ENCODE assay signal across 8 cellular contexts in genomic region chr16:89217388-89218191, GRCh38. TPM values are rescaled to one million over a fixed set of nuclear protein-coding genes. Genes with fewer than 3 reads are reported as not detected.
DNase-seq lines count a peak whose midpoint lies in the region; ATAC-seq and TF ChIP-seq lines count a peak whose summit lies in the region.

TSS of gene ZNF778 (plus strand) at chr16:89217703. CDS start at chr16:89221128, 3,425 bp downstream.

- no peaks in the 10 kb centered on the region for H3K9me3 ChIP-seq in gastroesophageal sphincter

- TF ChIP-seq EP300 in gastroesophageal sphincter (IDR thresholded peaks at IDR 0.05): no peak

- peak; percentile 71 for DNase-seq in DMS53 treated with DMSO at 0.1 percent for 48 hours (lab: John Stamatoyannopoulos, UW; ENCODE audit: unreplicated experiment)
- peak; percentile 69 for DNase-seq in Jurkat, Clone E6-1 (ENCODE audit: low read depth, low spot score)
- peak; percentile 75 for DNase-seq in SK-MEL-5 (ENCODE audit: low read depth, low spot score)
- peak; percentile 83 for DNase-seq in activated naive CD4-positive, alpha-beta T cell treated with anti-CD3 and anti-CD28 coated beads for 36 hours
- peak; percentile 11 for DNase-seq in non-pigmented ciliary epithelial cell (ENCODE audit: low read depth)
- peak in 48 of 49 donors; percentile 28 to 88 (median 76) for DNase-seq in substantia nigra (lab: John Stamatoyannopoulos, UW)

- in situ Hi-C loops in SK-MEL-5 (cut with HindIII; ENCODE audit: low pct_unique_long_range_greater_than_20kb, low sequenced_read_pairs): no loop called here

- H3K4me3 Mint-ChIP-seq in activated naive CD4-positive, alpha-beta T cell treated with anti-CD3 and anti-CD28 coated beads for 36 hours: peak within 1 kb of the TSS; percentile 83

- peak; percentile 90 for ATAC-seq in GM21529 (IDR thresholded peaks at IDR 0.05; ENCODE audit: unreplicated experiment)
- peak; percentile 92 for ATAC-seq in gastroesophageal sphincter

- intact Hi-C loops in activated naive CD4-positive, alpha-beta T cell treated with anti-CD3 and anti-CD28 coated beads for 36 hours (cut with micrococcal nuclease): loop anchor here (1.0 to 5.0 kb wide), 3 partner anchors 120 to 405 kb away; partner anchors contain the start of gene TRAPPC2L

- 0% methylated on average over 10 to 18 of the region's 91 CpGs for WGBS in gastroesophageal sphincter (ENCODE audit: low coverage in 1 of 2), 2 donors

- no peaks in the 10 kb centered on the region for H3K9me3 Mint-ChIP-seq in activated naive CD4-positive, alpha-beta T cell treated with anti-CD3 and anti-CD28 coated beads for 36 hours

- CTCF ChIA-PET in activated naive CD4-positive, alpha-beta T cell treated with anti-CD3 and anti-CD28 coated beads for 36 hours (lab: Charles Lee): interaction anchor here (0.9 to 1.2 kb wide), 3 partner anchors 50 to 291 kb away, joined by 3 read pairs; no protein-coding TSS in a partner anchor

- peaks cover 2% of the 10 kb centered on the region for H3K36me3 Mint-ChIP-seq in activated naive CD4-positive, alpha-beta T cell treated with anti-CD3 and anti-CD28 coated beads for 36 hours (ENCODE audit: low read depth)

- TF ChIP-seq CTCF in gastroesophageal sphincter (IDR thresholded peaks at IDR 0.05): peak in 3 of 4 experiments; percentile 26 to 36 (median 33)

- peak within 1 kb of the TSS; percentile 86 to 97 (median 94) for H3K27ac ChIP-seq in gastroesophageal sphincter
- H3K27ac ChIP-seq in substantia nigra (ENCODE audit: low read depth, low read length, poor library complexity, severe bottlenecking): peak within 1 kb of the TSS; percentile 81

- peaks cover 0 to 32% of the 10 kb centered on the region in 2 donors for H3K36me3 ChIP-seq in gastroesophageal sphincter

- peak; percentile 72 to 75 for TF ChIP-seq POLR2A in gastroesophageal sphincter (IDR thresholded peaks at IDR 0.05)

- H3K4me3 ChIP-seq in Jurkat, Clone E6-1 (ENCODE audit: low read length): peak within 1 kb of the TSS; percentile 72
- H3K4me3 ChIP-seq in gastroesophageal sphincter: peak within 1 kb of the TSS; percentile 68 to 95

- H3K27me3 Mint-ChIP-seq in activated naive CD4-positive, alpha-beta T cell treated with anti-CD3 and anti-CD28 coated beads for 36 hours (ENCODE audit: low read depth): no peaks in the 10 kb centered on the region

- H3K27me3 ChIP-seq in gastroesophageal sphincter: no peaks in the 10 kb centered on the region

- peaks cover 2 to 43% (median 15%) of the 10 kb centered on the region in 3 donors for H3K4me1 ChIP-seq in gastroesophageal sphincter

- peak within 1 kb of the TSS; percentile 89 for H3K27ac Mint-ChIP-seq in activated naive CD4-positive, alpha-beta T cell treated with anti-CD3 and anti-CD28 coated beads for 36 hours

- H3K4me1 Mint-ChIP-seq in activated naive CD4-positive, alpha-beta T cell treated with anti-CD3 and anti-CD28 coated beads for 36 hours (ENCODE audit: low read depth): peaks cover 20% of the 10 kb centered on the region

RNA-seq across cellular contexts. Expression of gene ZNF778, which starts in this region (rescaled TPM):
- 5.0 TPM for polyA plus RNA-seq in Jurkat, Clone E6-1 (2012; ENCODE audit: insufficient read depth, insufficient read length)
- total RNA-seq in SK-MEL-5 (2014; rRNA removed; shearing (Covaris generic)): 3.1 and 5.2 TPM in 2 replicates
- polyA plus RNA-seq in SK-MEL-5 (2015; cell fraction: cytosol; rRNA removed): 4.3 and 5.0 TPM in 2 replicates
- 7.8 and 13.5 TPM in 2 replicates for polyA plus RNA-seq in SK-MEL-5 (2015; cell fraction: nucleus; rRNA removed)
- total RNA-seq in activated naive CD4-positive, alpha-beta T cell treated with anti-CD3 and anti-CD28 coated beads for 36 hours: 1 to 10 TPM; 3.5 to 3.6 TPM
- 10 to 100 TPM; 11.1 to 28.0 (median 12.4) TPM for total RNA-seq in gastroesophageal sphincter

Comparison
In these comparisons a context has a peak if more than half of its experiments do, and no peak if none do; other contexts are left out.
1. Peak in every context shown above with its lines: DNase-seq, ATAC-seq, H3K4me3 ChIP-seq and H3K27ac ChIP-seq.
2. DNase-seq: peak in every context shown above with its lines; median percentile 83 in activated naive CD4-positive, alpha-beta T cell treated with anti-CD3 and anti-CD28 coated beads for 36 hours; 76 in substantia nigra; 75 in SK-MEL-5; 71 in DMS53 treated with DMSO at 0.1 percent for 48 hours; 69 in Jurkat, Clone E6-1; 11 in non-pigmented ciliary epithelial cell.